ENCODE assay signal across 2 cellular contexts in genomic region chr20:25382704-25383370, GRCh38.
TF ChIP-seq lines count a peak whose summit lies in the region.

No MANE protein-coding gene starts in this region.

TF ChIP-seq in K562, 482 proteins besides CTCF, POLR2A, EP300 and RAD21:
- TF ChIP-seq HNRNPL (IDR thresholded peaks at IDR 0.05; ENCODE audit: low read depth, low read length) (no peak), VEZF1 (CRISPR knock-in tag; IDR thresholded peaks at IDR 0.05) (peak; percentile 36; the same call in 1 of the 2 replicates)

TF ChIP-seq in SK-N-SH, 30 proteins besides CTCF, POLR2A, EP300 and RAD21:
- TF ChIP-seq GABPA (IDR thresholded peaks at IDR 0.05; ENCODE audit: low read depth), result no peak
TF ChIP-seq in SK-N-SH: peak in this region for 0.
